11 cellular contexts compared by ENCODE assay signal in genomic region chr18:47163241-47163640, GRCh38. TPM values are rescaled to one million over a fixed set of nuclear protein-coding genes. Genes with fewer than 3 reads are reported as not detected.
A peak's percentile ranks its signal among the peaks of the same experiment; 100 is the strongest.
DNase-seq lines count a peak whose midpoint lies in the region; ATAC-seq and TF ChIP-seq lines count a peak whose summit lies in the region.
"Had no signal": no experiment of that assay in that cellular context is flagged by ENCODE, and none has a peak within 500 bp of the region (broad histone marks: within the 10 kb centered on the region; RNA-seq: fewer than 3 reads in every experiment).

No MANE protein-coding gene starts in this region.

- WGBS in esophagus squamous epithelium, 2 donors, result 52 to 60% methylated on average over 5 of the region's 5 CpGs

- no peak for TF ChIP-seq CTCF in esophagus squamous epithelium (IDR thresholded peaks at IDR 0.05)

- peaks cover 16% of the 10 kb centered on the region for H3K36me3 Mint-ChIP-seq in activated naive CD8-positive, alpha-beta T cell treated with anti-CD3 and anti-CD28 coated beads, Interleukin-2, amount 50 U/mL, for 24 hours (ENCODE audit: low read depth)

- H3K27me3 ChIP-seq in esophagus squamous epithelium, result no peaks in the 10 kb centered on the region

- peaks cover 29% of the 10 kb centered on the region for H3K4me1 Mint-ChIP-seq in activated naive CD8-positive, alpha-beta T cell treated with anti-CD3 and anti-CD28 coated beads, Interleukin-2, amount 50 U/mL, for 24 hours

- intact Hi-C loops in esophagus squamous epithelium (cut with DNase I), result no loop called here

- DNase-seq in stimulated activated CD4-positive, alpha-beta T cell treated with anti-CD3 and anti-CD28 coated beads, Interleukin-4, amount 100 ng/mL, for 24 hours, result peak; percentile 10
- no peak for DNase-seq in stimulated activated CD4-positive, alpha-beta T cell treated with anti-CD3 and anti-CD28 coated beads, Interleukin-4, amount 100 ng/mL, for 4 hours
- DNase-seq in activated naive CD8-positive, alpha-beta T cell treated with anti-CD3 and anti-CD28 coated beads, Interleukin-2, amount 50 U/mL, for 24 hours, result no peak
- DNase-seq in stromal cell of bone marrow (ENCODE audit: low read depth), result peak; percentile 61
- DNase-seq in NK-92 treated with Interleukin-12 subunit alpha and Interleukin-12 subunit beta, amount 100 ng/mL, for 24 hours (lab: John Stamatoyannopoulos, UW), result no peak
- no peak for DNase-seq in esophagus squamous epithelium (lab: John Stamatoyannopoulos, UW)
- no peak for DNase-seq in GM19238 (ENCODE audit: insufficient read length, low spot score)
- DNase-seq: NCI-H2029 treated with DMSO at 0.1 percent for 48 hours had no signal

- no peak overlapping the region for H3K27ac ChIP-seq in esophagus squamous epithelium

- H3K27ac Mint-ChIP-seq in activated naive CD8-positive, alpha-beta T cell treated with anti-CD3 and anti-CD28 coated beads, Interleukin-2, amount 50 U/mL, for 24 hours, result no peak overlapping the region
- H3K27ac Mint-ChIP-seq: activated naive CD4-positive, alpha-beta T cell treated with anti-CD3 and anti-CD28 coated beads, Interleukin-2, amount 50 U/mL, for 24 hours had no signal

- H3K4me3 Mint-ChIP-seq in activated naive CD8-positive, alpha-beta T cell treated with anti-CD3 and anti-CD28 coated beads, Interleukin-2, amount 50 U/mL, for 24 hours, result peak overlapping the region; percentile 2
- H3K4me3 Mint-ChIP-seq: activated naive CD4-positive, alpha-beta T cell treated with anti-CD3 and anti-CD28 coated beads, Interleukin-2, amount 50 U/mL, for 24 hours; stimulated activated naive CD8-positive, alpha-beta T cell treated with anti-CD3 and anti-CD28 coated beads, Interleukin-15, Interleukin-2, amounts not matched to agents 100 ng/mL and 50 ng/mL, for 24 hours had no signal

- peak; percentile 57 for ATAC-seq in HG03025 (IDR thresholded peaks at IDR 0.05; ENCODE audit: low FRiP score, unreplicated experiment)
- peak; percentile 93 for ATAC-seq in activated naive CD8-positive, alpha-beta T cell treated with anti-CD3 and anti-CD28 coated beads, Interleukin-2, amount 50 U/mL, for 24 hours

- H3K9me3 ChIP-seq in esophagus squamous epithelium, result no peaks in the 10 kb centered on the region

- H3K4me1 ChIP-seq in esophagus squamous epithelium, result peaks cover 0 to 11% (median 0%) of the 10 kb centered on the region in 3 donors

- H3K9me3 Mint-ChIP-seq in activated naive CD8-positive, alpha-beta T cell treated with anti-CD3 and anti-CD28 coated beads, Interleukin-2, amount 50 U/mL, for 24 hours, result no peaks in the 10 kb centered on the region
- H3K9me3 Mint-ChIP-seq: activated naive CD4-positive, alpha-beta T cell treated with anti-CD3 and anti-CD28 coated beads, Interleukin-2, amount 50 U/mL, for 24 hours; stimulated activated naive CD8-positive, alpha-beta T cell treated with anti-CD3 and anti-CD28 coated beads, Interleukin-15, Interleukin-2, amounts not matched to agents 100 ng/mL and 50 ng/mL, for 24 hours had no signal

- H3K27me3 Mint-ChIP-seq in activated naive CD8-positive, alpha-beta T cell treated with anti-CD3 and anti-CD28 coated beads, Interleukin-2, amount 50 U/mL, for 24 hours, result no peaks in the 10 kb centered on the region
- H3K27me3 Mint-ChIP-seq: activated naive CD4-positive, alpha-beta T cell treated with anti-CD3 and anti-CD28 coated beads, Interleukin-2, amount 50 U/mL, for 24 hours; stimulated activated naive CD8-positive, alpha-beta T cell treated with anti-CD3 and anti-CD28 coated beads, Interleukin-15, Interleukin-2, amounts not matched to agents 100 ng/mL and 50 ng/mL, for 24 hours had no signal

- no peak overlapping the region for H3K4me3 ChIP-seq in esophagus squamous epithelium

- no peak for TF ChIP-seq POLR2A in esophagus squamous epithelium (IDR thresholded peaks at IDR 0.05)

- no peaks in the 10 kb centered on the region for H3K36me3 ChIP-seq in esophagus squamous epithelium

RNA-seq across cellular contexts. Expression of gene IER3IP1, which starts 12.9 kb away (rescaled TPM):
- total RNA-seq in esophagus squamous epithelium, result 10 to 100 TPM in 2 of 4 donors, 1 to 10 TPM in 2; 5.3 to 14.1 (median 11.1) TPM

RNA-seq across cellular contexts. Expression of gene HDHD2, which starts 12.9 kb away (rescaled TPM):
- 10 to 100 TPM; 14.9 to 22.9 (median 18.8) TPM for total RNA-seq in esophagus squamous epithelium

Comparison
In these comparisons a context has a peak if more than half of its experiments do, and no peak if none do; other contexts are left out.
1. DNase-seq: peak in stimulated activated CD4-positive, alpha-beta T cell treated with anti-CD3 and anti-CD28 coated beads, Interleukin-4, amount 100 ng/mL, for 24 hours (single experiment) and stromal cell of bone marrow (single experiment); none in stimulated activated CD4-positive, alpha-beta T cell treated with anti-CD3 and anti-CD28 coated beads, Interleukin-4, amount 100 ng/mL, for 4 hours (0 of 2), activated naive CD8-positive, alpha-beta T cell treated with anti-CD3 and anti-CD28 coated beads, Interleukin-2, amount 50 U/mL, for 24 hours (single experiment), NK-92 treated with Interleukin-12 subunit alpha and Interleukin-12 subunit beta, amount 100 ng/mL, for 24 hours (single experiment), esophagus squamous epithelium (single experiment) and GM19238 (single experiment).